ENCODE assay signal across 20 cellular contexts in genomic region chr1:159900755-159901335, GRCh38. TPM values are rescaled to one million over a fixed set of nuclear protein-coding genes. Genes with fewer than 3 reads are reported as not detected.
DNase-seq lines count a peak whose midpoint lies in the region; ATAC-seq and TF ChIP-seq lines count a peak whose summit lies in the region.
"Had no signal": no experiment of that assay in that cellular context is flagged by ENCODE, and none has a peak within 500 bp of the region (broad histone marks: within the 10 kb centered on the region; RNA-seq: fewer than 3 reads in every experiment).

No MANE protein-coding gene starts in this region.

- peaks cover 6% of the 10 kb centered on the region for H3K9me3 Mint-ChIP-seq in chondrocyte (ENCODE audit: low read depth)
- H3K9me3 Mint-ChIP-seq in activated naive CD8-positive, alpha-beta T cell treated with anti-CD3 and anti-CD28 coated beads, Interleukin-2, amount 50 U/mL, for 24 hours, result no peaks in the 10 kb centered on the region
- H3K9me3 Mint-ChIP-seq: CD4-positive, CD25-positive, alpha-beta regulatory T cell had no signal

- peak overlapping the region; percentile 79 for H3K27ac ChIP-seq in mesodermal cell (ENCODE audit: low read depth, low read length, severe bottlenecking)
- H3K27ac ChIP-seq in upper lobe of left lung, result peak overlapping the region; percentile 67 to 82 (median 70)

- no peak for TF ChIP-seq CTCF in chondrocyte (IDR thresholded peaks at IDR 0.05)
- no peak for TF ChIP-seq CTCF in upper lobe of left lung (IDR thresholded peaks at IDR 0.05)

- TF ChIP-seq EP300 in upper lobe of left lung (IDR thresholded peaks at IDR 0.05), result no peak

- no peak for ATAC-seq in upper lobe of left lung (ENCODE audit: low FRiP score in 2 of 2)
- no peak for ATAC-seq in activated naive CD8-positive, alpha-beta T cell treated with anti-CD3 and anti-CD28 coated beads, Interleukin-2, amount 50 U/mL, for 24 hours
- ATAC-seq: stimulated activated naive CD8-positive, alpha-beta T cell treated with anti-CD3 and anti-CD28 coated beads, Interleukin-15, Interleukin-2, amounts not matched to agents 100 U/mL and 50 U/mL, for 24 hours had no signal

- H3K27me3 ChIP-seq in upper lobe of left lung, result no peaks in the 10 kb centered on the region

- H3K9me3 ChIP-seq in mesodermal cell (ENCODE audit: control insufficient read depth, low read length) (peaks cover 12% of the 10 kb centered on the region), upper lobe of left lung (no peaks in the 10 kb centered on the region)
- H3K9me3 ChIP-seq: HAP-1 had no signal

- H3K36me3 ChIP-seq in mesodermal cell (ENCODE audit: control insufficient read depth, insufficient read depth, low read length), result no peaks in the 10 kb centered on the region
- H3K36me3 ChIP-seq in upper lobe of left lung, result no peaks in the 10 kb centered on the region
- H3K36me3 ChIP-seq: HAP-1 had no signal

- H3K4me1 ChIP-seq in mesodermal cell (ENCODE audit: control insufficient read depth, insufficient read depth, low read length, poor library complexity, severe bottlenecking) (peaks cover 25% of the 10 kb centered on the region), upper lobe of left lung (peaks cover 18 to 34% (median 29%) of the 10 kb centered on the region in 4 donors)
- H3K4me1 ChIP-seq: HAP-1 had no signal

- H3K4me3 ChIP-seq in mesodermal cell (ENCODE audit: extremely low read depth, insufficient read depth, low read length, poor library complexity, severe bottlenecking), result no peak overlapping the region
- H3K4me3 ChIP-seq in upper lobe of left lung, result no peak overlapping the region
- H3K4me3 ChIP-seq: HAP-1, lung had no signal

- H3K27ac Mint-ChIP-seq in chondrocyte (ENCODE audit: unreplicated experiment), result peak overlapping the region; percentile 65
- no peak overlapping the region for H3K27ac Mint-ChIP-seq in activated naive CD8-positive, alpha-beta T cell treated with anti-CD3 and anti-CD28 coated beads, Interleukin-2, amount 50 U/mL, for 24 hours

- H3K27me3 Mint-ChIP-seq in chondrocyte (ENCODE audit: low read depth), result no peaks in the 10 kb centered on the region
- no peaks in the 10 kb centered on the region for H3K27me3 Mint-ChIP-seq in activated naive CD8-positive, alpha-beta T cell treated with anti-CD3 and anti-CD28 coated beads, Interleukin-2, amount 50 U/mL, for 24 hours
- H3K27me3 Mint-ChIP-seq: CD4-positive, CD25-positive, alpha-beta regulatory T cell had no signal

- DNase-seq in M059J (ENCODE audit: low read depth) (peak; percentile 26), chondrocyte (ENCODE audit: low spot score) (no peak), upper lobe of left lung (no peak), glomerular visceral epithelial cell (ENCODE audit: extremely low spot score) (no peak), middle frontal gyrus (ENCODE audit: extremely low spot score, low spot score) (no peak)
- DNase-seq in activated naive CD8-positive, alpha-beta T cell treated with anti-CD3 and anti-CD28 coated beads, Interleukin-2, amount 50 U/mL, for 24 hours, result no peak
- DNase-seq: activated effector memory CD4-positive, alpha-beta T cell treated with anti-CD3 and anti-CD28 coated beads, Interleukin-2, amount 50 U/mL, for 16 hours; KG1; NCI-H1694; stimulated activated naive CD8-positive, alpha-beta T cell treated with anti-CD3 and anti-CD28 coated beads, Interleukin-15, Interleukin-2, amounts not matched to agents 100 U/mL and 50 U/mL, for 24 hours; SW 1271 had no signal

- H3K36me3 Mint-ChIP-seq in chondrocyte (ENCODE audit: low read depth), result peaks cover 1% of the 10 kb centered on the region
- no peaks in the 10 kb centered on the region for H3K36me3 Mint-ChIP-seq in activated naive CD8-positive, alpha-beta T cell treated with anti-CD3 and anti-CD28 coated beads, Interleukin-2, amount 50 U/mL, for 24 hours (ENCODE audit: low read depth)

- no peak for TF ChIP-seq POLR2A in upper lobe of left lung (IDR thresholded peaks at IDR 0.05)

- peaks cover 17% of the 10 kb centered on the region for H3K4me1 Mint-ChIP-seq in chondrocyte (ENCODE audit: low read depth)
- H3K4me1 Mint-ChIP-seq in activated naive CD8-positive, alpha-beta T cell treated with anti-CD3 and anti-CD28 coated beads, Interleukin-2, amount 50 U/mL, for 24 hours, result no peaks in the 10 kb centered on the region

- no peak overlapping the region for H3K4me3 Mint-ChIP-seq in chondrocyte (ENCODE audit: unreplicated experiment)
- no peak overlapping the region for H3K4me3 Mint-ChIP-seq in activated naive CD8-positive, alpha-beta T cell treated with anti-CD3 and anti-CD28 coated beads, Interleukin-2, amount 50 U/mL, for 24 hours

- no CpG with 5 or more reads among the region's 2 CpGs for whole genome bisulfite sequencing in mesodermal cell (ENCODE audit: insufficient coverage in 2 of 2), 2 experiments
- WGBS in upper lobe of left lung, 2 donors, result 56 to 64% methylated on average over 1 to 2 of the region's 2 CpGs

RNA-seq across cellular contexts. Expression of gene CFAP45, which starts 0.9 kb away (rescaled TPM):
- total RNA-seq in M059J (2014; rRNA removed; shearing (Covaris generic)), result 0.20 and 1.0 TPM in 2 replicates
- total RNA-seq in chondrocyte (0.37 to 0.95 TPM (median 0.73 TPM) in 3 replicates), upper lobe of left lung (10 to 100 TPM in 2 of 6 donors, 1 to 10 TPM in 4; 1.2 to 34.6 (median 9.0) TPM)
- 1.4 TPM for polyA plus RNA-seq in mesodermal cell (2013, experiment 1 of 2)
- 1.8 TPM for polyA plus RNA-seq in mesodermal cell (2013, experiment 2 of 2)

RNA-seq across cellular contexts. Expression of gene TAGLN2, which starts 24.5 kb away (rescaled TPM):
- 491 and 526 TPM in 2 replicates for total RNA-seq in M059J (2014; rRNA removed; shearing (Covaris generic))
- total RNA-seq in chondrocyte (222 to 392 TPM (median 388 TPM) in 3 replicates), upper lobe of left lung (1,000 to 10,000 TPM in 1 of 6 donors, 100 to 1,000 TPM in 5; 167 to 1,014 (median 605) TPM)
- 496 TPM for polyA plus RNA-seq in mesodermal cell (2013, experiment 1 of 2)
- 406 TPM for polyA plus RNA-seq in mesodermal cell (2013, experiment 2 of 2)

RNA-seq across cellular contexts. Expression of gene VSIG8, which starts 38.4 kb away (rescaled TPM):
- total RNA-seq in M059J (2014; rRNA removed; shearing (Covaris generic)), result not detected in 2 replicates
- not detected in 3 replicates for total RNA-seq in chondrocyte
- not detected for polyA plus RNA-seq in mesodermal cell (2013, experiment 1 of 2)
- polyA plus RNA-seq in mesodermal cell (2013, experiment 2 of 2), result not detected
- under 1 TPM in 1 of 6 donors, not detected in 5; 0.34 TPM for total RNA-seq in upper lobe of left lung
- total RNA-seq: activated CD8-positive, alpha-beta memory T cell treated with anti-CD3 and anti-CD28 coated beads for 36 hours; astrocyte; CD4-positive, CD25-positive, alpha-beta regulatory T cell; dermis blood vessel endothelial cell; WTC11 had no signal
- polyA plus RNA-seq: CD4-positive, CD25-positive, alpha-beta regulatory T cell had no signal

RNA-seq across cellular contexts. Expression of gene IGSF9, which starts 44.6 kb away (rescaled TPM):
- total RNA-seq in M059J (2014; rRNA removed; shearing (Covaris generic)), result 0.25 and 0.32 TPM in 2 replicates
- total RNA-seq in chondrocyte (not detected in 3 replicates), upper lobe of left lung (1 to 10 TPM in 4 of 6 donors, under 1 TPM in 2; 0.55 to 2.3 (median 1.5) TPM)
- polyA plus RNA-seq in mesodermal cell (2013, experiment 1 of 2), result 7.6 TPM
- polyA plus RNA-seq in mesodermal cell (2013, experiment 2 of 2), result 5.3 TPM
- total RNA-seq: CD4-positive, CD25-positive, alpha-beta regulatory T cell; dermis blood vessel endothelial cell had no signal

RNA-seq across cellular contexts. Expression of gene SLAMF9, which starts 53.2 kb away (rescaled TPM):
- not detected in 2 replicates for total RNA-seq in M059J (2014; rRNA removed; shearing (Covaris generic))
- total RNA-seq in chondrocyte (not detected in 3 replicates), upper lobe of left lung (under 1 TPM in 1 of 6 donors, not detected in 5; 0.34 TPM)
- polyA plus RNA-seq in mesodermal cell (2013, experiment 1 of 2), result 0.37 TPM
- polyA plus RNA-seq in mesodermal cell (2013, experiment 2 of 2), result 0.25 TPM
- total RNA-seq: activated CD8-positive, alpha-beta memory T cell treated with anti-CD3 and anti-CD28 coated beads for 36 hours; CD4-positive, CD25-positive, alpha-beta regulatory T cell; dermis blood vessel endothelial cell; WTC11 had no signal
- polyA plus RNA-seq: CD4-positive, CD25-positive, alpha-beta regulatory T cell; neural cell had no signal
